In the genomic region with DNA sequence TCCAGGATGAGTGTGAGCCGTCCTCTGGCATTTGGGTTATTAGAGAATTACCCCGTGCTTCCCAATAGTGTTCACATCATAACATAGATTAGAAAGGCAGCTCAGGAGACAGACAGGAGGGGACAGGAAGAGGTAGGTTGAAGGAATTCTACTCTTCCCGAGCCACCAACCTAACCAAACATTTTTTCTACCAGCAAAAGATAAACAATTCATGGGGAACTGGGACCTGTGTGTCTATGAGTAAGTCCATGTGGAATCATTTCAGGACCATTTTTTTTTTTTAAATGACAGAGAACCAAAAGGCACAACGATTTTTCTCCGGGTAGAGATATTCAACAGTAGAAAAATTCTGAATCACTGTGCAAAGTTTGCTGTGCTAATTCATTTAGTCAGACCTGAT, we compare ENCODE assay signal across 24 cellular contexts.
DNase-seq lines count a peak whose midpoint lies in the region; ATAC-seq, FAIRE-seq and TF ChIP-seq lines count a peak whose summit lies in the region.
"Had no signal": no experiment of that assay in that cellular context is flagged by ENCODE, and none has a peak within 500 bp of the region (broad histone marks: within the 10 kb centered on the region; RNA-seq: fewer than 3 reads in every experiment).

No MANE protein-coding gene starts in this region.

- H3K4me1 Mint-ChIP-seq in HFFc6 (ENCODE audit: low read depth) = peaks cover 14% of the 10 kb centered on the region
- H3K4me1 Mint-ChIP-seq in astrocyte (ENCODE audit: low read depth, unreplicated experiment) = peaks cover 21% of the 10 kb centered on the region
- H3K4me1 Mint-ChIP-seq: CD8-positive, alpha-beta memory T cell had no signal

- DNase-seq in AG10803 (ENCODE audit: low read depth) = peak; percentile 4
- peak; percentile 22 for DNase-seq in HFFc6
- DNase-seq in astrocyte (ENCODE audit: low read depth) = peak; percentile 61
- no peak for DNase-seq in osteoblast (ENCODE audit: insufficient read length, low spot score, missing footprints)
- DNase-seq in OCI-M1 (lab: John Stamatoyannopoulos, UW) = no peak
- no peak for DNase-seq in aorta
- DNase-seq in lower leg skin (ENCODE audit: low spot score in 2 of 2) = no peak
- DNase-seq: 8988T; CD8-positive, alpha-beta memory T cell; HCEC 1CT; Kasumi-1; MG63; NCI-H1417; NCI-H187; NCI-H226; NCI-H510A treated with DMSO at 0.1 percent for 48 hours; NCI-H748 treated with DMSO at 0.1 percent for 48 hours; SHP77 treated with DMSO at 0.1 percent for 48 hours; SW 1271 had no signal

- H3K27ac Mint-ChIP-seq in HFFc6 (no peak overlapping the region), astrocyte (ENCODE audit: unreplicated experiment) (no peak overlapping the region)
- H3K27ac Mint-ChIP-seq: CD8-positive, alpha-beta memory T cell; GM23338 had no signal

- H3K4me2 ChIP-seq in astrocyte (ENCODE audit: low read length) = peak overlapping the region; percentile 49
- no peak overlapping the region for H3K4me2 ChIP-seq in osteoblast (ENCODE audit: insufficient read depth, low read length)
- H3K4me2 ChIP-seq: GM23338 had no signal

- H3K27ac ChIP-seq in astrocyte (ENCODE audit: low read depth, low read length) (no peak overlapping the region), osteoblast (ENCODE audit: low read depth, low read length) (no peak overlapping the region), aorta (ENCODE audit: low read depth in 1 of 2, low read length in 2 of 2) (no peak overlapping the region)
- H3K27ac ChIP-seq: C4-2B, RWPE1, SK-N-MC had no signal

- H3K4me1 ChIP-seq in astrocyte (ENCODE audit: insufficient read depth, low read length) (no peaks in the 10 kb centered on the region), osteoblast (ENCODE audit: insufficient read depth, low read length) (no peaks in the 10 kb centered on the region), aorta (ENCODE audit: control insufficient read depth in 1 of 2, insufficient read depth in 2 of 2, low read length in 2 of 2) (no peaks in the 10 kb centered on the region)

- peak overlapping the region; percentile 5 for H2AFZ ChIP-seq in astrocyte (ENCODE audit: low read depth, low read length)
- peak overlapping the region; percentile 61 for H2AFZ ChIP-seq in osteoblast (ENCODE audit: low read length)
- H2AFZ ChIP-seq: GM23338 had no signal

- ATAC-seq in aorta (ENCODE audit: low FRiP score) = no peak
- ATAC-seq: GM12878, GM23338 had no signal

- H3K36me3 ChIP-seq in astrocyte (ENCODE audit: insufficient read depth, low read length) (no peaks in the 10 kb centered on the region), osteoblast (ENCODE audit: insufficient read depth, low read length) (no peaks in the 10 kb centered on the region), aorta (ENCODE audit: control insufficient read depth in 1 of 2, insufficient read depth in 2 of 2, low read length in 1 of 2) (no peaks in the 10 kb centered on the region)
- H3K36me3 ChIP-seq: MG63 had no signal

- H3K36me3 Mint-ChIP-seq in HFFc6 (ENCODE audit: low read depth) = no peaks in the 10 kb centered on the region
- H3K36me3 Mint-ChIP-seq in astrocyte (ENCODE audit: low read depth, unreplicated experiment) = no peaks in the 10 kb centered on the region
- H3K36me3 Mint-ChIP-seq: CD8-positive, alpha-beta memory T cell had no signal

- no peaks in the 10 kb centered on the region for H3K9me3 ChIP-seq in astrocyte (ENCODE audit: insufficient read depth, low read depth, low read length)
- no peaks in the 10 kb centered on the region for H3K9me3 ChIP-seq in osteoblast (ENCODE audit: low read depth, low read length)
- no peaks in the 10 kb centered on the region for H3K9me3 ChIP-seq in aorta (ENCODE audit: control insufficient read depth, low read length)
- H3K9me3 ChIP-seq: MG63 had no signal

- intact Hi-C loops in aorta (cut with DNase I) = no loop called here
- intact Hi-C loops in lower leg skin (cut with DNase I; ENCODE audit: low total_unique reads) = no loop called here

- FAIRE-seq in astrocyte (lab: Jason Lieb, UNC) = peak; percentile 54
- FAIRE-seq: GM12878 had no signal

- H3K9ac ChIP-seq in astrocyte (ENCODE audit: low read length) = no peak overlapping the region

- H3K4me3 ChIP-seq in AG10803 (ENCODE audit: low read length) (no peak overlapping the region), astrocyte (ENCODE audit: insufficient read depth, low read depth, low read length) (no peak overlapping the region), osteoblast (ENCODE audit: insufficient read depth, low read length) (no peak overlapping the region), aorta (ENCODE audit: low read length in 2 of 2) (no peak overlapping the region), lower leg skin (ENCODE audit: low read depth, poor library complexity, severe bottlenecking) (no peak overlapping the region)
- H3K4me3 ChIP-seq: GM12878, GM23338, MG63, SK-N-MC had no signal

- no peak for TF ChIP-seq POLR2A in lower leg skin (IDR thresholded peaks at IDR 0.05)

- TF ChIP-seq CTCF in AG10803 (conservative IDR thresholded peaks at IDR 0.05; ENCODE audit: low read length) = no peak
- no peak for TF ChIP-seq CTCF in HFFc6 (IDR thresholded peaks at IDR 0.05)
- no peak for TF ChIP-seq CTCF in astrocyte (IDR thresholded peaks at IDR 0.05; ENCODE audit: insufficient read depth, low read depth, low read length)
- TF ChIP-seq CTCF in osteoblast (IDR thresholded peaks at IDR 0.05; ENCODE audit: extremely low read depth, low read depth, low read length) = no peak
- TF ChIP-seq CTCF in lower leg skin (IDR thresholded peaks at IDR 0.05) = no peak

- H3K79me2 ChIP-seq in astrocyte (ENCODE audit: insufficient read depth, low read length) (no peaks in the 10 kb centered on the region), osteoblast (ENCODE audit: insufficient read depth, low read length) (no peaks in the 10 kb centered on the region)

- H3K27me3 ChIP-seq in astrocyte (ENCODE audit: insufficient read depth, low read length) = no peaks in the 10 kb centered on the region
- H3K27me3 ChIP-seq in osteoblast (ENCODE audit: insufficient read depth, low read length) = no peaks in the 10 kb centered on the region
- H3K27me3 ChIP-seq in aorta (ENCODE audit: control insufficient read depth in 1 of 2, insufficient read depth in 2 of 2, low read length in 1 of 2) = no peaks in the 10 kb centered on the region
- H3K27me3 ChIP-seq: MG63 had no signal

- H3K9me3 Mint-ChIP-seq in HFFc6 = no peaks in the 10 kb centered on the region; the same call in 1 of the 2 replicates
- peaks cover 2% of the 10 kb centered on the region for H3K9me3 Mint-ChIP-seq in astrocyte (ENCODE audit: unreplicated experiment)
- H3K9me3 Mint-ChIP-seq: CD8-positive, alpha-beta memory T cell; GM23338 had no signal

- no peaks in the 10 kb centered on the region for H4K20me1 ChIP-seq in astrocyte (ENCODE audit: insufficient read depth, low read length)
- H4K20me1 ChIP-seq in osteoblast (ENCODE audit: insufficient read depth, low read length) = no peaks in the 10 kb centered on the region

- H3K4me3 Mint-ChIP-seq in HFFc6 = peak overlapping the region; percentile 50
- H3K4me3 Mint-ChIP-seq in astrocyte (ENCODE audit: unreplicated experiment) = no peak overlapping the region
- H3K4me3 Mint-ChIP-seq: GM23338 had no signal

- H3K27me3 Mint-ChIP-seq in HFFc6 (ENCODE audit: insufficient read depth) = no peaks in the 10 kb centered on the region; the same call in 1 of the 2 replicates
- no peaks in the 10 kb centered on the region for H3K27me3 Mint-ChIP-seq in astrocyte (ENCODE audit: low read depth, unreplicated experiment)

- WGBS in aorta, 2 donors = 46 to 58% methylated on average over 5 of the region's 5 CpGs
- WGBS in lower leg skin, 2 donors = 67 to 83% methylated on average over 5 of the region's 5 CpGs

Comparison
In these comparisons a context has a peak if more than half of its experiments do, and no peak if none do; other contexts are left out.
1. DNase-seq: peak in AG10803 (single experiment), HFFc6 (single experiment) and astrocyte (single experiment); none in osteoblast (single experiment), OCI-M1 (single experiment), aorta (0 of 2) and lower leg skin (0 of 2).